ENCODE assay signal across 1 cellular context in genomic region chrX:9267415-9267814, GRCh38.
TF ChIP-seq lines count a peak whose summit lies in the region.

No MANE protein-coding gene starts in this region.

TF ChIP-seq in HepG2, 621 proteins besides CTCF, POLR2A, EP300 and RAD21 (continued from another document and continues in another):
- no peak for TF ChIP-seq ZNF354B (CRISPR knock-in tag; IDR thresholded peaks at IDR 0.05)
- no peak for TF ChIP-seq CENPX (CRISPR knock-in tag; IDR thresholded peaks at IDR 0.05)
- no peak for TF ChIP-seq KDM2A (CRISPR knock-in tag; IDR thresholded peaks at IDR 0.05; ENCODE audit: borderline replicate concordance, low read depth)
- TF ChIP-seq PPARG (CRISPR knock-in tag; conservative IDR thresholded peaks at IDR 0.05) = 0 out of 2 replicates have a peak, but pooled peaks have one; percentile 15
- TF ChIP-seq ZNF609 (CRISPR knock-in tag; IDR thresholded peaks at IDR 0.05; ENCODE audit: borderline replicate concordance) = peak; percentile 82
- TF ChIP-seq CERS6 (CRISPR knock-in tag; IDR thresholded peaks at IDR 0.05) = no peak
- peak; percentile 69 for TF ChIP-seq RARA (CRISPR knock-in tag; IDR thresholded peaks at IDR 0.05)
- TF ChIP-seq POGZ (CRISPR knock-in tag; IDR thresholded peaks at IDR 0.05) = peak; percentile 50; the same call in 1 of the 2 replicates
- TF ChIP-seq ZMYM2 (CRISPR knock-in tag; IDR thresholded peaks at IDR 0.05) = no peak
- TF ChIP-seq CEBPG (CRISPR knock-in tag; IDR thresholded peaks at IDR 0.05) = peak; percentile 89
- no peak for TF ChIP-seq FOXP1 (IDR thresholded peaks at IDR 0.05)
- TF ChIP-seq FOXP1 (CRISPR knock-in tag; IDR thresholded peaks at IDR 0.05) = peak; percentile 75
- TF ChIP-seq ZNF7 (CRISPR knock-in tag; IDR thresholded peaks at IDR 0.05) = no peak
- peak; percentile 78 for TF ChIP-seq GATAD2A (CRISPR knock-in tag; IDR thresholded peaks at IDR 0.05)
- no peak for TF ChIP-seq RFX5 (IDR thresholded peaks at IDR 0.05; ENCODE audit: low read depth, low read length)
- peak; percentile 95 for TF ChIP-seq NR2F2 (IDR thresholded peaks at IDR 0.05; ENCODE audit: borderline replicate concordance, low read depth)
- TF ChIP-seq ATF4 (CRISPR knock-in tag; IDR thresholded peaks at IDR 0.05) = 0 out of 4 replicates have a peak, but pooled peaks of 1 of the 2 experiments have one; percentile 34
- peak; percentile 37; the same call in 1 of the 2 replicates for TF ChIP-seq TCF7 (IDR thresholded peaks at IDR 0.05; ENCODE audit: low read depth)
- no peak for TF ChIP-seq CBX1 (IDR thresholded peaks at IDR 0.05; ENCODE audit: low read depth)
- TF ChIP-seq RBFOX2 (IDR thresholded peaks at IDR 0.05; ENCODE audit: low read depth, low read length) = no peak
- TF ChIP-seq TBL1XR1 (IDR thresholded peaks at IDR 0.05; ENCODE audit: borderline replicate concordance, low read length, partially characterized antibody) = no peak
- TF ChIP-seq CEBPB (IDR thresholded peaks at IDR 0.05; ENCODE audit: borderline replicate concordance, low read depth, low read length) = peak; percentile 80
- TF ChIP-seq MIER3 (CRISPR knock-in tag; IDR thresholded peaks at IDR 0.05; ENCODE audit: borderline replicate concordance) = peak; percentile 58; the same call in 1 of the 2 replicates
- TF ChIP-seq ZNF607 (CRISPR knock-in tag; IDR thresholded peaks at IDR 0.05; ENCODE audit: borderline replicate concordance) = no peak
- TF ChIP-seq ZNF891 (CRISPR knock-in tag; IDR thresholded peaks at IDR 0.05) = no peak
- peak; percentile 90 for TF ChIP-seq FOXA3 (CRISPR knock-in tag; IDR thresholded peaks at IDR 0.05)
- no peak for TF ChIP-seq MAFF (IDR thresholded peaks at IDR 0.05; ENCODE audit: low read depth, low read length)
- TF ChIP-seq ZNF180 (CRISPR knock-in tag; IDR thresholded peaks at IDR 0.05; ENCODE audit: borderline replicate concordance, low read depth) = no peak
- TF ChIP-seq ZMYM4 (CRISPR knock-in tag; IDR thresholded peaks at IDR 0.05) = no peak
- no peak for TF ChIP-seq IKZF4 (CRISPR knock-in tag; IDR thresholded peaks at IDR 0.05; ENCODE audit: borderline replicate concordance, low read depth, not compliant biosample characterization)
- TF ChIP-seq TRIM24 (CRISPR knock-in tag; IDR thresholded peaks at IDR 0.05) = peak; percentile 57; the same call in 1 of the 2 replicates
- no peak for TF ChIP-seq SRSF1 (optimal IDR thresholded peaks at IDR 0.05; ENCODE audit: low read depth, low read length)
- TF ChIP-seq RERE (CRISPR knock-in tag; IDR thresholded peaks at IDR 0.05; ENCODE audit: low read depth) = 0 out of 2 replicates have a peak, but pooled peaks have one; percentile 71
- no peak for TF ChIP-seq SMC3 (IDR thresholded peaks at IDR 0.05; ENCODE audit: low read length)
- 0 out of 2 replicates have a peak, but pooled peaks have one; percentile 36 for TF ChIP-seq PHF21A (CRISPR knock-in tag; IDR thresholded peaks at IDR 0.05)
- TF ChIP-seq NFAT5 (CRISPR knock-in tag; IDR thresholded peaks at IDR 0.05) = no peak
- TF ChIP-seq RXRB (CRISPR knock-in tag; IDR thresholded peaks at IDR 0.05; ENCODE audit: borderline replicate concordance) = 0 out of 2 replicates have a peak, but pooled peaks have one; percentile 41
- peak; percentile 38; the same call in 1 of the 2 replicates for TF ChIP-seq NCOR1 (IDR thresholded peaks at IDR 0.05; ENCODE audit: borderline replicate concordance, low read length)
- peak; percentile 96 for TF ChIP-seq NR2F6 (IDR thresholded peaks at IDR 0.05)
- peak; percentile 84 for TF ChIP-seq NR2F6 (CRISPR knock-in tag; IDR thresholded peaks at IDR 0.05)
- TF ChIP-seq ZNF501 (CRISPR knock-in tag; IDR thresholded peaks at IDR 0.05) = no peak
- no peak for TF ChIP-seq PBX3 (CRISPR knock-in tag; IDR thresholded peaks at IDR 0.05; ENCODE audit: borderline replicate concordance)
- TF ChIP-seq SALL1 (CRISPR knock-in tag; IDR thresholded peaks at IDR 0.05) = peak; percentile 48; the same call in 1 of the 2 replicates
- peak; percentile 35; the same call in 1 of the 2 replicates for TF ChIP-seq NR2C2 (CRISPR knock-in tag; IDR thresholded peaks at IDR 0.05; ENCODE audit: borderline replicate concordance)
